Comparison of ENCODE assay signal across 8 cellular contexts in genomic region chr12:12718853-12719252, GRCh38. TPM values are rescaled to one million over a fixed set of nuclear protein-coding genes. Genes with fewer than 3 reads are reported as not detected.
DNase-seq lines count a peak whose midpoint lies in the region; ATAC-seq and TF ChIP-seq lines count a peak whose summit lies in the region.

No MANE protein-coding gene starts in this region.

- H3K27me3 ChIP-seq in BJ (ENCODE audit: control insufficient read depth, insufficient read depth, low read length): no peaks in the 10 kb centered on the region
- H3K27me3 ChIP-seq in gastrocnemius medialis: no peaks in the 10 kb centered on the region

- peak overlapping the region; percentile 97 for H3K4me3 Mint-ChIP-seq in activated CD4-positive, alpha-beta T cell treated with anti-CD3 and anti-CD28 coated beads, Interleukin-2, amount 10 ng/mL, durations not matched to agents 7 days and 5 days

- DNase-seq in BJ (ENCODE audit: low read depth) (no peak), HCEC 1CT (peak; percentile 59), foreskin fibroblast (peak in 1 of 2 donors; percentile 59), gastrocnemius medialis (no peak), SKM-1 (lab: John Stamatoyannopoulos, UW; ENCODE audit: unreplicated experiment) (no peak), SHP77 treated with DMSO at 0.1 percent for 48 hours (lab: John Stamatoyannopoulos, UW) (no peak), activated gamma-delta T cell treated with Interleukin-2 at 50 U/mL for 16 hours (no peak)
- DNase-seq in activated CD4-positive, alpha-beta T cell treated with anti-CD3 and anti-CD28 coated beads, Interleukin-2, amount 10 ng/mL, durations not matched to agents 7 days and 5 days: peak; percentile 50

- in situ Hi-C loops in gastrocnemius medialis (cut with MboI; ENCODE audit: low sequenced_read_pairs in 4 of 4): loop anchor here in 2 of 4 donors (25.0 kb wide), 2 partner anchors 332 to 357 kb away; partner anchors contain the start of genes BORCS5 (in 1 of the 2) and MANSC1 (in 1 of the 2)

- peaks cover 23% of the 10 kb centered on the region for H3K4me1 Mint-ChIP-seq in activated CD4-positive, alpha-beta T cell treated with anti-CD3 and anti-CD28 coated beads, Interleukin-2, amount 10 ng/mL, durations not matched to agents 7 days and 5 days

- peak overlapping the region; percentile 96 to 99 (median 98) for H3K27ac ChIP-seq in gastrocnemius medialis

- TF ChIP-seq CTCF in BJ (IDR thresholded peaks at IDR 0.05; ENCODE audit: insufficient read depth, low read depth, low read length): no peak
- TF ChIP-seq CTCF in foreskin fibroblast (IDR thresholded peaks at IDR 0.05; ENCODE audit: low read depth, low read length): no peak
- TF ChIP-seq CTCF in gastrocnemius medialis (IDR thresholded peaks at IDR 0.05 in 4 of 5, conservative IDR thresholded peaks at IDR 0.05 in 1 of 5): no peak

- no peaks in the 10 kb centered on the region for H3K9me3 ChIP-seq in gastrocnemius medialis

- POLR2A ChIA-PET in BJ (lab: Charles Lee): no interaction called here
- POLR2A ChIA-PET in activated CD4-positive, alpha-beta T cell treated with anti-CD3 and anti-CD28 coated beads, Interleukin-2, amount 10 ng/mL, durations not matched to agents 7 days and 5 days (lab: Charles Lee): interaction anchor here (1.1 kb wide), 1 partner anchor 18 kb away, joined by 3 read pairs; no protein-coding TSS in a partner anchor

- intact Hi-C loops in gastrocnemius medialis (cut with DNase I; ENCODE audit: low total_unique reads): loop anchor here (5.0 kb wide), 3 partner anchors 68 to 1997 kb away; partner anchors contain the start of genes APOLD1, ETV6 and YBX3

- H3K27me3 Mint-ChIP-seq in activated CD4-positive, alpha-beta T cell treated with anti-CD3 and anti-CD28 coated beads, Interleukin-2, amount 10 ng/mL, durations not matched to agents 7 days and 5 days: no peaks in the 10 kb centered on the region

- H3K36me3 Mint-ChIP-seq in activated CD4-positive, alpha-beta T cell treated with anti-CD3 and anti-CD28 coated beads, Interleukin-2, amount 10 ng/mL, durations not matched to agents 7 days and 5 days (ENCODE audit: low read depth): peaks cover 71% of the 10 kb centered on the region

- CTCF ChIA-PET in BJ (lab: Yijun Ruan, JAX): interaction anchor here (2.1 kb wide), 1 partner anchor 18 kb away, joined by 6 read pairs; no protein-coding TSS in a partner anchor
- CTCF ChIA-PET in activated CD4-positive, alpha-beta T cell treated with anti-CD3 and anti-CD28 coated beads, Interleukin-2, amount 10 ng/mL, durations not matched to agents 7 days and 5 days (lab: Charles Lee): interaction anchor here (0.8 to 2.3 kb wide), 4 partner anchors 17 to 369 kb away, joined by 3 to 13 read pairs (median 3); partner anchors contain the start of genes BORCS5 and MANSC1

- peak overlapping the region; percentile 69 for H3K4me3 ChIP-seq in BJ (ENCODE audit: low read depth, low read length)
- peak overlapping the region; percentile 92 to 100 for H3K4me3 ChIP-seq in foreskin fibroblast (ENCODE audit: low read depth in 1 of 2, low read length in 2 of 2)
- H3K4me3 ChIP-seq in gastrocnemius medialis: peak overlapping the region; percentile 72 to 99 (median 92)

- H3K9me3 Mint-ChIP-seq in activated CD4-positive, alpha-beta T cell treated with anti-CD3 and anti-CD28 coated beads, Interleukin-2, amount 10 ng/mL, durations not matched to agents 7 days and 5 days: no peaks in the 10 kb centered on the region

- no peak for TF ChIP-seq POLR2A in gastrocnemius medialis (IDR thresholded peaks at IDR 0.05)

- H3K4me1 ChIP-seq in gastrocnemius medialis: peaks cover 61 to 71% of the 10 kb centered on the region in 2 donors

- no peak for ATAC-seq in gastrocnemius medialis

- H3K27ac Mint-ChIP-seq in activated CD4-positive, alpha-beta T cell treated with anti-CD3 and anti-CD28 coated beads, Interleukin-2, amount 10 ng/mL, durations not matched to agents 7 days and 5 days: peak overlapping the region; percentile 99

- no peaks in the 10 kb centered on the region; the same call in none of the 2 replicates for H3K36me3 ChIP-seq in BJ (ENCODE audit: control insufficient read depth, insufficient read depth, low read length)
- peaks cover 0 to 19% of the 10 kb centered on the region in 2 donors for H3K36me3 ChIP-seq in gastrocnemius medialis

RNA-seq across cellular contexts. Expression of gene CDKN1B, which starts 1.7 kb away (rescaled TPM):
- polyA plus RNA-seq in BJ (2011; rRNA removed): 19.7 and 21.7 TPM in 2 replicates
- 11.6 and 17.5 TPM in 2 replicates for polyA minus RNA-seq in BJ (2011; rRNA and poly(A)+ RNA removed)
- total RNA-seq in activated CD4-positive, alpha-beta T cell treated with anti-CD3 and anti-CD28 coated beads, Interleukin-2, amount 10 ng/mL, durations not matched to agents 7 days and 5 days: 100 to 1,000 TPM; 105 to 117 TPM
- total RNA-seq in gastrocnemius medialis: 10 to 100 TPM; 43.6 to 76.4 (median 56.6) TPM

RNA-seq across cellular contexts. Expression of gene GPR19, which starts 22.9 kb away (rescaled TPM):
- 0.42 and 0.60 TPM in 2 replicates for polyA plus RNA-seq in BJ (2011; rRNA removed)
- polyA minus RNA-seq in BJ (2011; rRNA and poly(A)+ RNA removed): 0.21 and 0.57 TPM in 2 replicates
- 1 to 10 TPM; 7.7 to 9.3 TPM for total RNA-seq in activated CD4-positive, alpha-beta T cell treated with anti-CD3 and anti-CD28 coated beads, Interleukin-2, amount 10 ng/mL, durations not matched to agents 7 days and 5 days
- not detected for total RNA-seq in gastrocnemius medialis

Comparison
In these comparisons a context has a peak if more than half of its experiments do, and no peak if none do; other contexts are left out.
1. DNase-seq: peak in HCEC 1CT (single experiment) and activated CD4-positive, alpha-beta T cell treated with anti-CD3 and anti-CD28 coated beads, Interleukin-2, amount 10 ng/mL, durations not matched to agents 7 days and 5 days (single experiment); none in BJ (single experiment), gastrocnemius medialis (0 of 2), SKM-1 (single experiment), SHP77 treated with DMSO at 0.1 percent for 48 hours (single experiment) and activated gamma-delta T cell treated with Interleukin-2 at 50 U/mL for 16 hours (single experiment).
2. RNA of gene GPR19, which starts 22.9 kb away (total RNA-seq): 7.7 to 9.3 TPM in activated CD4-positive, alpha-beta T cell treated with anti-CD3 and anti-CD28 coated beads, Interleukin-2, amount 10 ng/mL, durations not matched to agents 7 days and 5 days; not detected in gastrocnemius medialis; every median in the first group is over 4 times any median in the second.
3. Peak in every context shown above with its lines, with median percentiles within 50 percentile points of each other: H3K4me3 ChIP-seq.